ENCODE assay signal across 8 cellular contexts in genomic region chr19:40464059-40465024, GRCh38. TPM values are rescaled to one million over a fixed set of nuclear protein-coding genes. Genes with fewer than 3 reads are reported as not detected.
DNase-seq lines count a peak whose midpoint lies in the region; ATAC-seq, FAIRE-seq and TF ChIP-seq lines count a peak whose summit lies in the region.

No MANE protein-coding gene starts in this region.

- peak; percentile 80 for TF ChIP-seq CTCF in A673 (conservative IDR thresholded peaks at IDR 0.05; ENCODE audit: low read depth, low read length)
- peak; percentile 87 for TF ChIP-seq CTCF in chondrocyte (IDR thresholded peaks at IDR 0.05)

- CTCF ChIA-PET in A673 (lab: Charles Lee): interaction anchor here (0.6 to 1.8 kb wide), 10 partner anchors 10 to 362 kb away, joined by 3 to 9 read pairs (median 4); no protein-coding TSS in a partner anchor

- peak overlapping the region; percentile 73 for H3K4me3 ChIP-seq in A673 (ENCODE audit: low read depth, low read length, poor library complexity, severe bottlenecking)

- no TSS peak for BruUV-seq in A673 (replicated peaks; lab: Mats Ljungman, UMichigan)

- peaks cover 6% of the 10 kb centered on the region for H3K27me3 Mint-ChIP-seq in chondrocyte (ENCODE audit: low read depth)

- peak; percentile 47 for FAIRE-seq in GM19239 (lab: Jason Lieb, UNC)

- intact Hi-C loops in A673 (cut with micrococcal nuclease; ENCODE audit: unreplicated experiment): loop anchor here (1.0 to 10.0 kb wide), 2 partner anchors 20 to 130 kb away; partner anchors contain the start of gene SERTAD3

- peak overlapping the region; percentile 64 for H3K27ac ChIP-seq in A673 (ENCODE audit: low read depth, low read length, poor library complexity, severe bottlenecking)

- POLR2A ChIA-PET in A673 (lab: Charles Lee; ENCODE audit: low non-redundant PET): interaction anchor here (0.8 kb wide), 1 partner anchor 160 kb away, joined by 4 read pairs; no protein-coding TSS in a partner anchor

- peak overlapping the region; percentile 97 for H3K27ac Mint-ChIP-seq in chondrocyte (ENCODE audit: unreplicated experiment)

- H3K4me3 Mint-ChIP-seq in chondrocyte (ENCODE audit: unreplicated experiment): peak overlapping the region; percentile 94

- no peaks in the 10 kb centered on the region for H3K9me3 ChIP-seq in A673 (ENCODE audit: low read depth, low read length, poor library complexity, severe bottlenecking)

- H3K4me1 ChIP-seq in A673 (ENCODE audit: insufficient read depth, low read length, poor library complexity, severe bottlenecking): peaks cover 22% of the 10 kb centered on the region

- no peaks in the 10 kb centered on the region for H3K9me3 Mint-ChIP-seq in chondrocyte (ENCODE audit: low read depth)

- H3K36me3 ChIP-seq in A673 (ENCODE audit: insufficient read depth, low read length, poor library complexity, severe bottlenecking): no peaks in the 10 kb centered on the region

- peaks cover 4% of the 10 kb centered on the region for H3K36me3 Mint-ChIP-seq in chondrocyte (ENCODE audit: low read depth)

- H3K27me3 ChIP-seq in A673 (replicated peaks; ENCODE audit: insufficient read depth, low read depth, low read length, poor library complexity): no peaks in the 10 kb centered on the region

- DNase-seq in A673 (ENCODE audit: low spot score): peak; percentile 94
- DNase-seq in GM19239 (ENCODE audit: insufficient read length, low spot score): no peak
- peak; percentile 97 for DNase-seq in NCI-H2227 (lab: John Stamatoyannopoulos, UW; ENCODE audit: unreplicated experiment)
- peak; percentile 68 for DNase-seq in activated CD4-positive, CD25-positive, alpha-beta regulatory T cell treated with anti-CD3 and anti-CD28 coated beads, Interleukin-2, amount 50 U/mL, for 72 hours
- no peak for DNase-seq in chondrocyte (ENCODE audit: low spot score)
- DNase-seq in kidney glomerular epithelial cell (lab: John Stamatoyannopoulos, UW): peak; percentile 89
- peak; percentile 35 to 63 for DNase-seq in stimulated activated CD4-positive, alpha-beta T cell treated with anti-CD3 and anti-CD28 coated beads, Interleukin-15, amount 100 ng/mL, for 1 hour (ENCODE audit: low read depth in 1 of 2, low spot score in 1 of 2)

- no peak for ATAC-seq in HG03354 (IDR thresholded peaks at IDR 0.05; ENCODE audit: poor library complexity, severe bottlenecking, unreplicated experiment)

- H3K4me1 Mint-ChIP-seq in chondrocyte (ENCODE audit: low read depth): peaks cover 29% of the 10 kb centered on the region

RNA-seq across cellular contexts. Expression of gene BLVRB, which starts 1.2 kb away (rescaled TPM):
- total RNA-seq in A673 (2021) (36.1 and 48.2 TPM in 2 replicates), chondrocyte (48.3 to 53.9 TPM (median 53.1 TPM) in 3 replicates)

RNA-seq across cellular contexts. Expression of gene SPTBN4, which starts 2.5 kb away (rescaled TPM):
- total RNA-seq in A673 (2021): 0.43 and 0.94 TPM in 2 replicates
- 1.4 to 2.5 TPM (median 2.3 TPM) in 3 replicates for total RNA-seq in chondrocyte

RNA-seq across cellular contexts. Expression of gene SERTAD3, which starts 20.2 kb away (rescaled TPM):
- total RNA-seq in A673 (2021): 26.3 and 28.7 TPM in 2 replicates
- 36.7 to 43.6 TPM (median 40.3 TPM) in 3 replicates for total RNA-seq in chondrocyte

RNA-seq across cellular contexts. Expression of gene SERTAD1, which starts 38.5 kb away (rescaled TPM):
- total RNA-seq in A673 (2021): 9.6 and 16.5 TPM in 2 replicates
- 13.0 to 14.8 TPM (median 14.5 TPM) in 3 replicates for total RNA-seq in chondrocyte

RNA-seq across cellular contexts. Expression of gene PRX, which starts 51.2 kb away (rescaled TPM):
- total RNA-seq in A673 (2021): 2.5 and 3.9 TPM in 2 replicates
- total RNA-seq in chondrocyte: 3.6 to 4.9 TPM (median 4.5 TPM) in 3 replicates

Comparison
In these comparisons a context has a peak if more than half of its experiments do, and no peak if none do; other contexts are left out.
1. DNase-seq: peak in A673 (single experiment), NCI-H2227 (single experiment), activated CD4-positive, CD25-positive, alpha-beta regulatory T cell treated with anti-CD3 and anti-CD28 coated beads, Interleukin-2, amount 50 U/mL, for 72 hours (single experiment), kidney glomerular epithelial cell (single experiment) and stimulated activated CD4-positive, alpha-beta T cell treated with anti-CD3 and anti-CD28 coated beads, Interleukin-15, amount 100 ng/mL, for 1 hour (2 of 2); none in GM19239 (single experiment) and chondrocyte (single experiment).